In the genomic region with DNA sequence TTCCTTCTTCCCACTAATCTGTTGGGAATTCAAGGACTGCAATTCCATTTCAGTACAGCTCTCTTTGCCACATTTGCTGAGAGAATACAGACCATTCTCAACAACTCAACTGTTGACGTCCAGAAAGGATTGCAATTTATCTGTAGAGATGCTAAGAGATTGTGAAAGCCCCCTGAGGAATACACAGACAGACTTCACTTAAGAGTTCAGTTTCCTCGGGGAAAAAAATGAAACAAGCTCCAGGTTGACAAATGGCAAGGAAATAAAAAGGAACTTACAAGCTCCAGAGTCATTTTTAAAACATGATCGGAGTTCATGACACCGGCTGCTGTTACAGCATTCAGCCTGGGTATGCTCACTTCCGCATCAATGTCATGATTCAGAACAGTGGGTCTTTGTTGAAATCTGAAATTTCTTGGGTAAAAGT, we compare ENCODE assay signal across 14 cellular contexts. TPM values are rescaled to one million over a fixed set of nuclear protein-coding genes. Genes with fewer than 3 reads are reported as not detected.
DNase-seq lines count a peak whose midpoint lies in the region; ATAC-seq, FAIRE-seq and TF ChIP-seq lines count a peak whose summit lies in the region.
"Had no signal": no experiment of that assay in that cellular context is flagged by ENCODE, and none has a peak within 500 bp of the region (broad histone marks: within the 10 kb centered on the region; RNA-seq: fewer than 3 reads in every experiment).

No MANE protein-coding gene starts in this region.

- H3K27ac ChIP-seq in kidney (ENCODE audit: low read depth in 2 of 2, low read length in 2 of 2): peak overlapping the region in 1 of 2 donors; percentile 32
- H3K27ac ChIP-seq: epithelial cell of prostate had no signal

- H3K4me1 Mint-ChIP-seq in osteocyte (ENCODE audit: unreplicated experiment): peaks cover 15% of the 10 kb centered on the region
- no peaks in the 10 kb centered on the region for H3K4me1 Mint-ChIP-seq in natural killer cell

- peak overlapping the region; percentile 29 for H3K27ac Mint-ChIP-seq in osteocyte (ENCODE audit: unreplicated experiment)
- H3K27ac Mint-ChIP-seq in natural killer cell: no peak overlapping the region

- no peak for TF ChIP-seq CTCF in fibroblast of pulmonary artery (IDR thresholded peaks at IDR 0.05; ENCODE audit: low read length, missing control alignments)
- TF ChIP-seq CTCF in osteocyte (IDR thresholded peaks at IDR 0.05): no peak
- TF ChIP-seq CTCF in natural killer cell (IDR thresholded peaks at IDR 0.05): no peak
- no peak for TF ChIP-seq CTCF in kidney (IDR thresholded peaks at IDR 0.05; ENCODE audit: borderline replicate concordance, extremely low read depth, insufficient read depth)

- H3K9me3 ChIP-seq in kidney (ENCODE audit: control insufficient read depth in 1 of 2, low read length in 2 of 2): no peaks in the 10 kb centered on the region

- H3K27me3 Mint-ChIP-seq in osteocyte (ENCODE audit: unreplicated experiment) (no peaks in the 10 kb centered on the region), natural killer cell (ENCODE audit: low read depth in 2 of 2) (peaks cover 5 to 6% of the 10 kb centered on the region in 2 donors)

- no peak overlapping the region for H3K9ac ChIP-seq in kidney (ENCODE audit: low read length in 2 of 2)

- H3K4me3 ChIP-seq in fibroblast of pulmonary artery (replicated peaks; ENCODE audit: low read depth, low read length) (no peak overlapping the region), kidney (ENCODE audit: low read length in 2 of 2) (no peak overlapping the region)

- H3K9me3 Mint-ChIP-seq in osteocyte (ENCODE audit: unreplicated experiment): no peaks in the 10 kb centered on the region
- no peaks in the 10 kb centered on the region for H3K9me3 Mint-ChIP-seq in natural killer cell

- no peaks in the 10 kb centered on the region for H3K36me3 Mint-ChIP-seq in osteocyte (ENCODE audit: unreplicated experiment)
- no peaks in the 10 kb centered on the region for H3K36me3 Mint-ChIP-seq in natural killer cell

- no peaks in the 10 kb centered on the region for H3K36me3 ChIP-seq in kidney (ENCODE audit: control insufficient read depth in 1 of 2, insufficient read depth in 2 of 2, low read length in 2 of 2)

- H3K4me3 Mint-ChIP-seq in osteocyte (ENCODE audit: unreplicated experiment) (no peak overlapping the region), natural killer cell (no peak overlapping the region)

- no peak for ATAC-seq in natural killer cell
- ATAC-seq: HepG2 had no signal

- DNase-seq in CD1c-positive myeloid dendritic cell (ENCODE audit: extremely low spot score): peak; percentile 75
- peak; percentile 73 for DNase-seq in NOMO-1 treated with DMSO at 0.1 percent for 48 hours (lab: John Stamatoyannopoulos, UW; ENCODE audit: unreplicated experiment)
- DNase-seq in fibroblast of pulmonary artery (ENCODE audit: low read depth): peak; percentile 51
- no peak for DNase-seq in osteocyte (ENCODE audit: extremely low spot score, unreplicated experiment)
- no peak for DNase-seq in natural killer cell
- DNase-seq in kidney: no peak
- DNase-seq in stimulated activated CD4-positive, alpha-beta T cell treated with anti-CD3 and anti-CD28 coated beads, Interleukin-4, amount 100 ng/mL, for 1 hour: no peak
- no peak for DNase-seq in H4 (ENCODE audit: low spot score)
- DNase-seq: activated CD4-positive, CD25-positive, alpha-beta regulatory T cell treated with anti-CD3 and anti-CD28 coated beads, Interleukin-2, amount 50 U/mL, for 72 hours; DMS53; NCI-H774 had no signal

- intact Hi-C loops in natural killer cell (cut with micrococcal nuclease): no loop called here
- intact Hi-C loops in kidney (cut with DNase I): no loop called here

- no peaks in the 10 kb centered on the region for H3K4me1 ChIP-seq in kidney (ENCODE audit: control insufficient read depth in 1 of 2, insufficient read depth in 1 of 2, low read depth in 1 of 2, low read length in 2 of 2)

- FAIRE-seq in kidney (lab: Jason Lieb, UNC): no peak
- FAIRE-seq: bronchial epithelial cell, HepG2 had no signal

RNA-seq across cellular contexts. Expression of a gene that starts 13.8 kb away (rescaled TPM):
- total RNA-seq in osteocyte: not detected in 2 replicates
- under 1 TPM; 0.31 to 0.63 (median 0.59) TPM for total RNA-seq in natural killer cell
- total RNA-seq in kidney: 2.0 TPM
- 0.11 TPM for polyA plus RNA-seq in kidney (ENCODE audit: insufficient read depth, low read depth, low replicate concordance)
- total RNA-seq in H4 (2014; rRNA removed; shearing (Covaris generic)): 0.08 TPM in 1 of 2 replicates, not detected in the other
- total RNA-seq: bronchial epithelial cell, HepG2 had no signal
- polyA plus RNA-seq: HepG2 had no signal

RNA-seq across cellular contexts. Expression of a gene that starts 35.6 kb away (rescaled TPM):
- total RNA-seq in osteocyte (0.42 and 0.48 TPM in 2 replicates), natural killer cell (10 to 100 TPM; 25.6 to 51.5 (median 30.0) TPM), kidney (18.0 TPM)
- 1.8 TPM for polyA plus RNA-seq in kidney (ENCODE audit: insufficient read depth, low read depth, low replicate concordance)
- 0.84 and 4.2 TPM in 2 replicates for total RNA-seq in H4 (2014; rRNA removed; shearing (Covaris generic))

Comparison
In these comparisons a context has a peak if more than half of its experiments do, and no peak if none do; other contexts are left out.
1. DNase-seq: peak in CD1c-positive myeloid dendritic cell (single experiment), NOMO-1 treated with DMSO at 0.1 percent for 48 hours (single experiment) and fibroblast of pulmonary artery (single experiment); none in osteocyte (single experiment), natural killer cell (single experiment), kidney (single experiment), stimulated activated CD4-positive, alpha-beta T cell treated with anti-CD3 and anti-CD28 coated beads, Interleukin-4, amount 100 ng/mL, for 1 hour (single experiment) and H4 (single experiment).